ENCODE assay signal across 25 cellular contexts in the genomic region with DNA sequence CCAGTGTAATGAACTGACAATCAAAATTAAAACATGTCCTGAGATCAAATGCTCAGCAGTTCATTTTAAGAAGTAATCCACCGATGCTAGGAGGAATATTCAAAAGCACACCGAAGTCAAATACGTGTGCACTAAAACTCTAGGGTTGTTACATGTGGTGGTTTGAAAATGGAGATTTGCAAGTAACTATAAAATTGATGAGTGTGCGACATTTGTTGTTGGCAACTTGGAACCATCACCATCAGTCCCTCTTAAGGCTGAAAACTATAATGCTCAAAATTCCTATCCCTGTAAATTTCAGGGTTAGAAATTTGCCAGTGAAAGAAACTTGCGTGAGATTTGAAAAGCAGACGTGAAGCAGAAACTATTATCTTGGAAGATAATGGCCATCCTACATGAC. TPM values are rescaled to one million over a fixed set of nuclear protein-coding genes. Genes with fewer than 3 reads are reported as not detected.
DNase-seq lines count a peak whose midpoint lies in the region; ATAC-seq, FAIRE-seq and TF ChIP-seq lines count a peak whose summit lies in the region.
"Had no signal": no experiment of that assay in that cellular context is flagged by ENCODE, and none has a peak within 500 bp of the region (broad histone marks: within the 10 kb centered on the region; RNA-seq: fewer than 3 reads in every experiment).

No MANE protein-coding gene starts in this region.

- peaks cover 10% of the 10 kb centered on the region; the same call in 1 of the 2 replicates for H3F3A ChIP-seq in PC-9 (ENCODE audit: insufficient read depth, low read depth)

- POLR2A ChIA-PET in A549 (lab: Yijun Ruan, JAX) = no interaction called here
- POLR2A ChIA-PET in PC-9 (lab: Charles Lee; ENCODE audit: unreplicated experiment) = no interaction called here

- H2AFZ ChIP-seq in PC-9 = peak overlapping the region; percentile 31; the same call in 1 of the 2 replicates

- CTCF ChIA-PET in A549 (lab: Yijun Ruan, JAX) = interaction anchor here (3.4 kb wide), 1 partner anchor 17 kb away, joined by 10 read pairs; no protein-coding TSS in a partner anchor
- CTCF ChIA-PET in PC-9 (lab: Charles Lee) = no interaction called here

- 91% methylated on average over 6 of the region's 6 CpGs for WGBS in A549 (ENCODE audit: missing lambda C conversion rate)

- intact Hi-C loops in PC-9 (cut with micrococcal nuclease; ENCODE audit: unreplicated experiment) = no loop called here

- TF ChIP-seq RAD21 in A549 (conservative IDR thresholded peaks at IDR 0.05 in 1 of 2, IDR thresholded peaks at IDR 0.05 in 1 of 2) = no peak

- FAIRE-seq in A549 (lab: Jason Lieb, UNC) (no peak), urothelium cell line (lab: Jason Lieb, UNC) (no peak)
- FAIRE-seq: GM12878, GM12892, GM18507 had no signal

- no peaks in the 10 kb centered on the region for H3K36me3 ChIP-seq in PC-9 (ENCODE audit: low read depth)
- H3K36me3 ChIP-seq: BE2C, BLaER1 had no signal

- H3K27ac ChIP-seq in 22Rv1 (peak overlapping the region; percentile 19; the same call in 1 of the 2 replicates), A549 (peak overlapping the region; percentile 34 to 59; a peak in 5 of 6 replicates), PC-9 (peak overlapping the region; percentile 71)
- H3K27ac ChIP-seq: BLaER1 had no signal

- TF ChIP-seq POLR2A in A549 (IDR thresholded peaks at IDR 0.05; ENCODE audit: low read length) = no peak

- no peak for ATAC-seq in A549
- ATAC-seq in GM21515 (IDR thresholded peaks at IDR 0.05; ENCODE audit: unreplicated experiment) = no peak
- ATAC-seq: GM12878 had no signal

- H3K9me3 ChIP-seq in A549 (no peaks in the 10 kb centered on the region), PC-9 (ENCODE audit: insufficient read depth, low read depth) (peaks cover 4% of the 10 kb centered on the region; the same call in 1 of the 2 replicates)
- H3K9me3 ChIP-seq: BE2C, BLaER1 had no signal

- TF ChIP-seq CTCF in 22Rv1 (IDR thresholded peaks at IDR 0.05) (no peak), A549 (IDR thresholded peaks at IDR 0.05) (no peak), PC-9 (conservative IDR thresholded peaks at IDR 0.05) (no peak)

- no TSS peak for BruUV-seq in PC-9 (replicated peaks; lab: Mats Ljungman, UMichigan)

- H3K4me3 ChIP-seq in A549 (no peak overlapping the region), PC-9 (no peak overlapping the region)
- H3K4me3 ChIP-seq: BLaER1, GM12878 had no signal

- no peak for TF ChIP-seq EP300 in A549 (IDR thresholded peaks at IDR 0.05)

- no peaks in the 10 kb centered on the region for H4K20me1 ChIP-seq in PC-9 (ENCODE audit: insufficient read depth)
- H4K20me1 ChIP-seq: BLaER1 had no signal

- H3K79me2 ChIP-seq in PC-9 (ENCODE audit: low read depth) = no peaks in the 10 kb centered on the region

- H3K4me1 ChIP-seq in A549 (peaks cover 44% of the 10 kb centered on the region), PC-9 (replicated peaks; ENCODE audit: insufficient read depth) (peaks cover 30% of the 10 kb centered on the region)
- H3K4me1 ChIP-seq: BE2C, BLaER1 had no signal

- no peaks in the 10 kb centered on the region for H3K9me2 ChIP-seq in PC-9 (ENCODE audit: insufficient read depth)

- no peaks in the 10 kb centered on the region for H3K27me3 ChIP-seq in PC-9 (ENCODE audit: insufficient read depth, low read depth)
- H3K27me3 ChIP-seq: BE2C, BLaER1 had no signal

- peak overlapping the region; percentile 34; the same call in 2 of the 3 replicates for H3K4me2 ChIP-seq in A549
- peak overlapping the region; percentile 33; the same call in 1 of the 2 replicates for H3K4me2 ChIP-seq in PC-9
- H3K4me2 ChIP-seq: BLaER1 had no signal

- DNase-seq in A549 (ENCODE audit: low read depth in 1 of 2, low spot score in 1 of 2) = no peak
- no peak for DNase-seq in PC-9
- DNase-seq in NCI-H345 treated with DMSO at 0.1 percent for 48 hours (lab: John Stamatoyannopoulos, UW; ENCODE audit: unreplicated experiment) = no peak
- no peak for DNase-seq in urothelium cell line (ENCODE audit: low spot score)
- DNase-seq: ACHN; BE2C; C1 segment of cervical spinal cord; CD4-positive, alpha-beta memory T cell; CD4-positive, CD25-positive, alpha-beta regulatory T cell; CD8-positive, alpha-beta memory T cell; COR-L47; DMS 273 treated with DMSO at 0.1 percent for 48 hours; DMS79; DND-41; EL; GDM1 had no signal

TF ChIP-seq in A549, 52 proteins besides CTCF, POLR2A, EP300 and RAD21:
- TF ChIP-seq SREBF2 (IDR thresholded peaks at IDR 0.05) = no peak
- peak; percentile 79 for TF ChIP-seq MAFK (IDR thresholded peaks at IDR 0.05; ENCODE audit: partially characterized antibody)

RNA-seq across cellular contexts. Expression of gene SGIP1, which starts 13.3 kb away (rescaled TPM):
- polyA plus RNA-seq in A549 (2011; rRNA removed) (not detected in 2 replicates), A549 (2017; fragmentation: RNase III; extraction: RNeasy Plus Mini Kit Qiagen cat#74134 plus additional on column Dnase treatment) (not detected in 3 replicates)
- not detected in 2 replicates for polyA plus RNA-seq in A549 (2012; cell fraction: cytosol; rRNA removed)
- not detected in 2 replicates for polyA plus RNA-seq in A549 (2012; cell fraction: nucleus; rRNA removed)
- not detected in 2 replicates for polyA minus RNA-seq in A549 (2011; rRNA and poly(A)+ RNA removed)
- not detected in 2 replicates for total RNA-seq in PC-9 (2021)
- total RNA-seq: CD4-positive, alpha-beta memory T cell; CD4-positive, CD25-positive, alpha-beta regulatory T cell; CD8-positive, alpha-beta memory T cell; Daoy; G401; GM12878 had no signal
- polyA plus RNA-seq: CD14-positive monocyte; CD4-positive, alpha-beta memory T cell; CD4-positive, CD25-positive, alpha-beta regulatory T cell; CD8-positive, alpha-beta memory T cell had no signal

Comparison
In these comparisons a context has a peak if more than half of its experiments do, and no peak if none do; other contexts are left out.
1. H3K27ac ChIP-seq: peak in every context shown above with its lines; median percentile 71 in PC-9; 46 in A549; 19 in 22Rv1.